ENCODE assay signal across 31 cellular contexts in genomic region chr10:63430999-63431356, GRCh38. TPM values are rescaled to one million over a fixed set of nuclear protein-coding genes. Genes with fewer than 3 reads are reported as not detected.
DNase-seq lines count a peak whose midpoint lies in the region; ATAC-seq and TF ChIP-seq lines count a peak whose summit lies in the region.
"Had no signal": no experiment of that assay in that cellular context is flagged by ENCODE, and none has a peak within 500 bp of the region (broad histone marks: within the 10 kb centered on the region; RNA-seq: fewer than 3 reads in every experiment).

No MANE protein-coding gene starts in this region.

- no peak overlapping the region for H3K4me3 ChIP-seq in HUES48 (ENCODE audit: low read depth, low read length)
- H3K4me3 ChIP-seq in mucosa of descending colon, result no peak overlapping the region
- H3K4me3 ChIP-seq: ascending aorta, esophagus muscularis mucosa, gastroesophageal sphincter, HAP-1, ovary, Peyer's patch, upper lobe of left lung had no signal

- peak overlapping the region; percentile 14 for H3K27ac Mint-ChIP-seq in chondrocyte (ENCODE audit: unreplicated experiment)
- H3K27ac Mint-ChIP-seq: activated T-helper 17 cell treated with anti-CD3 and anti-CD28 coated beads, Interleukin-2, amount 50 U/mL, for 72 hours had no signal

- ATAC-seq in mucosa of descending colon (peak; percentile 74), HG02623 (IDR thresholded peaks at IDR 0.05; ENCODE audit: unreplicated experiment) (no peak)
- ATAC-seq: activated naive CD4-positive, alpha-beta T cell treated with anti-CD3 and anti-CD28 coated beads, Interleukin-2, amount 50 U/mL, for 72 hours; activated T-helper 17 cell treated with anti-CD3 and anti-CD28 coated beads, Interleukin-2, amount 50 U/mL, for 72 hours; gastroesophageal sphincter; naive thymus-derived CD4-positive, alpha-beta T cell; sciatic nerve had no signal

- peak overlapping the region; percentile 39 for H3K27ac ChIP-seq in HUES48 (ENCODE audit: low read depth, low read length)
- H3K27ac ChIP-seq: esophagus muscularis mucosa, gastroesophageal sphincter, ovary had no signal

- no peak overlapping the region for H3K4me3 Mint-ChIP-seq in chondrocyte (ENCODE audit: unreplicated experiment)
- H3K4me3 Mint-ChIP-seq: activated T-helper 17 cell treated with anti-CD3 and anti-CD28 coated beads, Interleukin-2, amount 50 U/mL, for 72 hours; naive thymus-derived CD4-positive, alpha-beta T cell had no signal

- no peaks in the 10 kb centered on the region for H3K9me3 Mint-ChIP-seq in chondrocyte (ENCODE audit: low read depth)
- H3K9me3 Mint-ChIP-seq: activated T-helper 17 cell treated with anti-CD3 and anti-CD28 coated beads, Interleukin-2, amount 50 U/mL, for 72 hours; naive thymus-derived CD4-positive, alpha-beta T cell had no signal

- peak; percentile 64 for DNase-seq in NOMO-1 treated with DMSO at 0.1 percent for 48 hours (lab: John Stamatoyannopoulos, UW; ENCODE audit: unreplicated experiment)
- DNase-seq in NOMO-1 treated with dmso at 0.1 percent for 144 hours (lab: John Stamatoyannopoulos, UW; ENCODE audit: unreplicated experiment), result no peak
- DNase-seq in chondrocyte (ENCODE audit: low spot score), result no peak
- no peak for DNase-seq in mucosa of descending colon
- no peak for DNase-seq in OCI-M1 (lab: John Stamatoyannopoulos, UW)
- DNase-seq in NCI-H748 (lab: John Stamatoyannopoulos, UW; ENCODE audit: unreplicated experiment), result no peak
- DNase-seq: activated CD4-positive, alpha-beta T cell treated with anti-CD3 and anti-CD28 coated beads, Interleukin-2, amount 50 U/mL, for 1 hour; BE2C; cerebellar nuclear complex; effector CD4-positive, alpha-beta T cell; KG1; kidney; naive thymus-derived CD4-positive, alpha-beta T cell; NCI-H1048; NCI-H187 treated with DMSO at 0.1 percent for 48 hours; NCI-H345; ovary; Peyer's patch; stimulated activated CD4-positive, alpha-beta T cell treated with anti-CD3 and anti-CD28 coated beads, Interleukin-15, amount 100 ng/mL, for 24 hours; stimulated activated CD8-positive, alpha-beta memory T cell treated with anti-CD3 and anti-CD28 coated beads, Interleukin-4, amount 100 ng/mL, for 48 hours; T-helper 2 cell had no signal

- no peak overlapping the region for H3K9ac ChIP-seq in HUES48 (ENCODE audit: low read depth, low read length)

- H3K4me1 ChIP-seq in HUES48 (ENCODE audit: control insufficient read depth, insufficient read depth, low read length), result peaks cover 52% of the 10 kb centered on the region
- H3K4me1 ChIP-seq in mucosa of descending colon (ENCODE audit: low read depth), result peaks cover 19% of the 10 kb centered on the region
- H3K4me1 ChIP-seq: BE2C had no signal

- H3K4me1 Mint-ChIP-seq in chondrocyte (ENCODE audit: low read depth), result peaks cover 57% of the 10 kb centered on the region

- H3K9me3 ChIP-seq in HUES48 (ENCODE audit: control insufficient read depth, insufficient read depth, low read length) (no peaks in the 10 kb centered on the region), mucosa of descending colon (no peaks in the 10 kb centered on the region)
- H3K9me3 ChIP-seq: ascending aorta, BE2C, esophagus muscularis mucosa, gastroesophageal sphincter, HAP-1, ovary, Peyer's patch, upper lobe of left lung had no signal

- TF ChIP-seq CTCF in chondrocyte (IDR thresholded peaks at IDR 0.05) (no peak), mucosa of descending colon (IDR thresholded peaks at IDR 0.05) (no peak)

- no peaks in the 10 kb centered on the region for H3K27me3 Mint-ChIP-seq in chondrocyte (ENCODE audit: low read depth)
- H3K27me3 Mint-ChIP-seq: activated T-helper 17 cell treated with anti-CD3 and anti-CD28 coated beads, Interleukin-2, amount 50 U/mL, for 72 hours; naive thymus-derived CD4-positive, alpha-beta T cell had no signal

- intact Hi-C loops in mucosa of descending colon (cut with DNase I, micrococcal nuclease), result no loop called here

- no peaks in the 10 kb centered on the region for H3K27me3 ChIP-seq in HUES48 (ENCODE audit: control insufficient read depth, insufficient read depth, low read length)
- H3K27me3 ChIP-seq: ascending aorta, BE2C, esophagus muscularis mucosa, gastroesophageal sphincter, ovary, Peyer's patch, upper lobe of left lung had no signal

- H3K36me3 ChIP-seq in HUES48 (ENCODE audit: control insufficient read depth, insufficient read depth, low read length) (no peaks in the 10 kb centered on the region), mucosa of descending colon (ENCODE audit: low read depth) (no peaks in the 10 kb centered on the region)
- H3K36me3 ChIP-seq: ascending aorta, BE2C, esophagus muscularis mucosa, gastroesophageal sphincter, HAP-1, ovary, Peyer's patch, upper lobe of left lung had no signal

- peaks cover 6% of the 10 kb centered on the region for H3K36me3 Mint-ChIP-seq in chondrocyte (ENCODE audit: low read depth)

RNA-seq across cellular contexts. Expression of gene JMJD1C, which starts 34.8 kb away (rescaled TPM):
- total RNA-seq in chondrocyte (72.9 to 81.3 TPM (median 77.0 TPM) in 3 replicates), mucosa of descending colon (10 to 100 TPM; 54.1 to 83.8 (median 82.1) TPM)
